23 cellular contexts compared by ENCODE assay signal in genomic region chr12:47750916-47751470, GRCh38. TPM values are rescaled to one million over a fixed set of nuclear protein-coding genes. Genes with fewer than 3 reads are reported as not detected.
DNase-seq lines count a peak whose midpoint lies in the region; ATAC-seq and TF ChIP-seq lines count a peak whose summit lies in the region.
"Had no signal": no experiment of that assay in that cellular context is flagged by ENCODE, and none has a peak within 500 bp of the region (broad histone marks: within the 10 kb centered on the region; RNA-seq: fewer than 3 reads in every experiment).

No MANE protein-coding gene starts in this region.

- H3K9me2 ChIP-seq in SK-N-SH: no peaks in the 10 kb centered on the region

- DNase-seq in SK-N-SH (peak; percentile 16), RWPE1 (ENCODE audit: low spot score) (no peak), foreskin keratinocyte (no peak), COLO829 (ENCODE audit: low spot score) (no peak), NCI-H2227 (lab: John Stamatoyannopoulos, UW; ENCODE audit: unreplicated experiment) (no peak), EL (no peak)
- DNase-seq: DMS79, IMR-90, NCI-H1092 treated with DMSO at 0.1 percent for 48 hours, NCI-H1436 treated with DMSO at 0.1 percent for 48 hours, NCI-H1930, NCI-H2227 treated with DMSO at 0.1 percent for 48 hours, NCI-H510A treated with DMSO at 0.1 percent for 48 hours, NCI-H82, PC-3, SIG-M5 had no signal

- H3K27ac ChIP-seq in SK-N-SH (ENCODE audit: low read depth in 2 of 2, low read length in 1 of 2) (no peak overlapping the region), RWPE1 (peak overlapping the region; percentile 93), foreskin keratinocyte (peak overlapping the region; percentile 43), subcutaneous abdominal adipose tissue (ENCODE audit: low read depth, low read length) (peak overlapping the region; percentile 30)
- H3K27ac ChIP-seq: 22Rv1, KMS-11 had no signal

- H3K27me3 ChIP-seq in SK-N-SH (ENCODE audit: insufficient read depth) (no peaks in the 10 kb centered on the region), foreskin keratinocyte (no peaks in the 10 kb centered on the region), subcutaneous abdominal adipose tissue (ENCODE audit: control insufficient read depth in 5 of 5, insufficient read depth in 4 of 5, low read length in 5 of 5) (peaks cover 0 to 7% (median 0%) of the 10 kb centered on the region in 5 donors)

- H4K20me1 ChIP-seq in SK-N-SH (ENCODE audit: insufficient read depth): no peaks in the 10 kb centered on the region

- H3K4me3 ChIP-seq in SK-N-SH (ENCODE audit: low read depth in 2 of 2, low read length in 1 of 2) (no peak overlapping the region), subcutaneous abdominal adipose tissue (ENCODE audit: low read depth in 1 of 5, low read length in 5 of 5) (no peak overlapping the region)
- H3K4me3 ChIP-seq: GM12878, GM23338 had no signal

- TF ChIP-seq RAD21 in SK-N-SH (IDR thresholded peaks at IDR 0.05; ENCODE audit: low read length): no peak

- H3K9ac ChIP-seq in SK-N-SH (no peak overlapping the region), subcutaneous abdominal adipose tissue (ENCODE audit: low read length in 5 of 5) (peak overlapping the region in 1 of 5 donors; percentile 16)
- H3K9ac ChIP-seq: KMS-11 had no signal

- TF ChIP-seq CTCF in SK-N-SH (IDR thresholded peaks at IDR 0.05): no peak
- TF ChIP-seq CTCF in RWPE1 (conservative IDR thresholded peaks at IDR 0.05; ENCODE audit: low read depth): no peak
- TF ChIP-seq CTCF in foreskin keratinocyte (conservative IDR thresholded peaks at IDR 0.05): no peak

- H3K36me3 ChIP-seq in SK-N-SH (replicated peaks in 1 of 2; ENCODE audit: control insufficient read depth in 1 of 2, insufficient read depth in 2 of 2, low read length in 1 of 2) (no peaks in the 10 kb centered on the region), subcutaneous abdominal adipose tissue (ENCODE audit: control insufficient read depth in 5 of 5, insufficient read depth in 5 of 5, low read length in 5 of 5) (peaks cover 0 to 64% (median 49%) of the 10 kb centered on the region in 5 donors)

- no peak overlapping the region for H3K4me2 ChIP-seq in SK-N-SH
- H3K4me2 ChIP-seq: GM23338, KMS-11 had no signal

- H3K79me2 ChIP-seq in SK-N-SH (ENCODE audit: insufficient read depth): no peaks in the 10 kb centered on the region

- TF ChIP-seq EP300 in SK-N-SH (IDR thresholded peaks at IDR 0.05; ENCODE audit: borderline replicate concordance in 1 of 2, low read depth in 1 of 2, low read length in 1 of 2): no peak

- no peak overlapping the region for H2AFZ ChIP-seq in SK-N-SH (ENCODE audit: low read depth)
- H2AFZ ChIP-seq: GM23338 had no signal

- WGBS in SK-N-SH (ENCODE audit: low lambda C conversion rate): 88% methylated on average over 8 of the region's 19 CpGs

- H3K4me1 ChIP-seq in SK-N-SH (ENCODE audit: control insufficient read depth in 1 of 2, insufficient read depth in 2 of 2, low read depth in 1 of 2, low read length in 1 of 2): peaks cover 12 to 46% of the 10 kb centered on the region in 2 experiments; a peak in 3 of 4 replicates
- peaks cover 31% of the 10 kb centered on the region for H3K4me1 ChIP-seq in foreskin keratinocyte
- H3K4me1 ChIP-seq in subcutaneous abdominal adipose tissue (ENCODE audit: control insufficient read depth in 5 of 5, insufficient read depth in 5 of 5, low read length in 5 of 5): peaks cover 8 to 65% (median 32%) of the 10 kb centered on the region in 5 donors

- H3F3A ChIP-seq in SK-N-SH (replicated peaks; ENCODE audit: insufficient read depth): no peaks in the 10 kb centered on the region

- H3K9me3 ChIP-seq in SK-N-SH (no peaks in the 10 kb centered on the region), subcutaneous abdominal adipose tissue (ENCODE audit: control insufficient read depth in 5 of 5, low read length in 5 of 5) (no peaks in the 10 kb centered on the region)

- ATAC-seq in SK-N-SH treated with all-trans-retinoic acid at 6 μM for 48 hours (no peak), foreskin keratinocyte (no peak)
- ATAC-seq: GM12878, GM23338, HCT116, PC-3 had no signal

- CTCF ChIA-PET in SK-N-SH (lab: Yijun Ruan, JAX): interaction anchor here (1.0 to 18.0 kb wide), 4 partner anchors 10 to 36 kb away, joined by 5 to 435 read pairs (median 165); partner anchors contain the start of gene SLC48A1
- CTCF ChIA-PET in RWPE1 (lab: Yijun Ruan, JAX): interaction anchor here (0.9 kb wide), 1 partner anchor 21 kb away, joined by 3 read pairs; no protein-coding TSS in a partner anchor

- POLR2A ChIA-PET in SK-N-SH (lab: Yijun Ruan, JAX): no interaction called here
- POLR2A ChIA-PET in RWPE1 (lab: Yijun Ruan, JAX; ENCODE audit: low non-redundant PET): no interaction called here

TF ChIP-seq in SK-N-SH, 30 proteins besides CTCF, POLR2A, EP300 and RAD21 (continues in another document):
- TF ChIP-seq POLR2AphosphoS5 (IDR thresholded peaks at IDR 0.05; ENCODE audit: low read depth, low read length) (no peak), RXRA (IDR thresholded peaks at IDR 0.05; ENCODE audit: borderline replicate concordance, low read depth) (no peak), USF1 (IDR thresholded peaks at IDR 0.05; ENCODE audit: borderline replicate concordance, low read depth) (no peak), MEF2A (IDR thresholded peaks at IDR 0.05; ENCODE audit: borderline replicate concordance, low read depth) (no peak), USF2 (IDR thresholded peaks at IDR 0.05; ENCODE audit: borderline replicate concordance, low read depth, low read length) (no peak), CHD2 (IDR thresholded peaks at IDR 0.05; ENCODE audit: low read length, partially characterized antibody) (no peak)

TF ChIP-seq in SK-N-SH treated with all-trans-retinoic acid at 6 μM for 48 hours, 23 proteins besides CTCF, POLR2A, EP300 and RAD21:
- TF ChIP-seq ZFP3 (CRISPR knock-in tag; IDR thresholded peaks at IDR 0.05): no peak
- TF ChIP-seq ZNF565 (CRISPR knock-in tag; conservative IDR thresholded peaks at IDR 0.05; ENCODE audit: low read depth): no peak
- no peak for TF ChIP-seq BACH2 (CRISPR knock-in tag; IDR thresholded peaks at IDR 0.05; ENCODE audit: borderline replicate concordance)
- no peak for TF ChIP-seq CREB5 (CRISPR knock-in tag; IDR thresholded peaks at IDR 0.05; ENCODE audit: low read depth)
- no peak for TF ChIP-seq OSR1 (CRISPR knock-in tag; IDR thresholded peaks at IDR 0.05)
- no peak for TF ChIP-seq CSRNP3 (CRISPR knock-in tag; IDR thresholded peaks at IDR 0.05)
- TF ChIP-seq CSDC2 (CRISPR knock-in tag; IDR thresholded peaks at IDR 0.05): no peak
- no peak for TF ChIP-seq ARNTL (CRISPR knock-in tag; IDR thresholded peaks at IDR 0.05; ENCODE audit: borderline replicate concordance, low read depth)
- TF ChIP-seq ZC3H10 (CRISPR knock-in tag; IDR thresholded peaks at IDR 0.05): no peak
- no peak for TF ChIP-seq TOX (CRISPR knock-in tag; IDR thresholded peaks at IDR 0.05; ENCODE audit: borderline replicate concordance)
- no peak for TF ChIP-seq ESRRG (CRISPR knock-in tag; IDR thresholded peaks at IDR 0.05)
- no peak for TF ChIP-seq SNAI2 (CRISPR knock-in tag; IDR thresholded peaks at IDR 0.05)
- TF ChIP-seq TCF4 (CRISPR knock-in tag; IDR thresholded peaks at IDR 0.05; ENCODE audit: borderline replicate concordance): no peak
- no peak for TF ChIP-seq ZNF70 (CRISPR knock-in tag; IDR thresholded peaks at IDR 0.05)
TF ChIP-seq in SK-N-SH treated with all-trans-retinoic acid at 6 μM for 48 hours: peak in this region for 0.

RNA-seq across cellular contexts. Expression of gene RAPGEF3, which starts 7.7 kb away (rescaled TPM):
- polyA plus RNA-seq in SK-N-SH (2012; rRNA removed): 0.90 and 0.93 TPM in 2 replicates
- polyA plus RNA-seq in SK-N-SH (2012; cell fraction: cytosol; rRNA removed): 0.23 and 0.42 TPM in 2 replicates
- polyA plus RNA-seq in SK-N-SH (2012; cell fraction: nucleus; rRNA removed): 3.8 and 4.7 TPM in 2 replicates
- 7.7 and 8.1 TPM in 2 replicates for total RNA-seq in foreskin keratinocyte
- polyA plus RNA-seq in foreskin keratinocyte: 6.0 and 6.5 TPM in 2 replicates

RNA-seq across cellular contexts. Expression of gene SLC48A1, which starts 22.0 kb away (rescaled TPM):
- polyA plus RNA-seq in SK-N-SH (2012; rRNA removed) (7.3 and 8.1 TPM in 2 replicates), foreskin keratinocyte (12.0 and 13.2 TPM in 2 replicates)
- 4.7 and 6.8 TPM in 2 replicates for polyA plus RNA-seq in SK-N-SH (2012; cell fraction: cytosol; rRNA removed)
- 13.1 and 16.1 TPM in 2 replicates for polyA plus RNA-seq in SK-N-SH (2012; cell fraction: nucleus; rRNA removed)
- total RNA-seq in foreskin keratinocyte: 14.5 and 14.9 TPM in 2 replicates

RNA-seq across cellular contexts. Expression of gene ENDOU, which starts 25.7 kb away (rescaled TPM):
- polyA plus RNA-seq in SK-N-SH (2012; rRNA removed): not detected in 2 replicates
- not detected in 2 replicates for polyA plus RNA-seq in SK-N-SH (2012; cell fraction: cytosol; rRNA removed)
- polyA plus RNA-seq in SK-N-SH (2012; cell fraction: nucleus; rRNA removed): not detected in 2 replicates
- total RNA-seq in foreskin keratinocyte: 0.28 and 0.34 TPM in 2 replicates
- polyA plus RNA-seq in foreskin keratinocyte: 0.14 and 0.21 TPM in 2 replicates
- total RNA-seq: GM23338, PC-3 had no signal
- polyA plus RNA-seq: GM23338 had no signal

RNA-seq across cellular contexts. Expression of gene RPAP3, which starts 45.2 kb away (rescaled TPM):
- polyA plus RNA-seq in SK-N-SH (2012; rRNA removed): 6.7 and 9.3 TPM in 2 replicates
- polyA plus RNA-seq in SK-N-SH (2012; cell fraction: cytosol; rRNA removed): 11.0 and 15.7 TPM in 2 replicates
- polyA plus RNA-seq in SK-N-SH (2012; cell fraction: nucleus; rRNA removed): 2.4 and 7.6 TPM in 2 replicates
- 27.8 and 29.7 TPM in 2 replicates for total RNA-seq in foreskin keratinocyte
- 14.7 and 16.3 TPM in 2 replicates for polyA plus RNA-seq in foreskin keratinocyte

Comparison
In these comparisons a context has a peak if more than half of its experiments do, and no peak if none do; other contexts are left out.
1. H3K27ac ChIP-seq: peak in RWPE1 (single experiment), foreskin keratinocyte (single experiment) and subcutaneous abdominal adipose tissue (single experiment); none in SK-N-SH (0 of 2).